Comparison of ENCODE assay signal across 8 cellular contexts in genomic region chr2:148645135-148645924, GRCh38. TPM values are rescaled to one million over a fixed set of nuclear protein-coding genes. Genes with fewer than 3 reads are reported as not detected.
DNase-seq lines count a peak whose midpoint lies in the region; ATAC-seq and TF ChIP-seq lines count a peak whose summit lies in the region.

No MANE protein-coding gene starts in this region.

- H3K4me1 ChIP-seq in mammary epithelial cell (ENCODE audit: insufficient read depth, low read length) (peaks cover 14% of the 10 kb centered on the region), iPS-20b (ENCODE audit: insufficient read depth, low read length) (peaks cover 18% of the 10 kb centered on the region; the same call in 1 of the 2 replicates), skeletal muscle tissue (ENCODE audit: control insufficient read depth in 3 of 3, insufficient read depth in 3 of 3, low read length in 3 of 3) (peaks cover 10 to 15% (median 13%) of the 10 kb centered on the region in 3 donors)

- under 1% methylated on average over 29 of the region's 80 CpGs for WGBS in mammary epithelial cell (ENCODE audit: low coverage, missing lambda C conversion rate)

- intact Hi-C loops in mammary epithelial cell (cut with micrococcal nuclease) = loop anchor here (1.0 to 10.0 kb wide), 3 partner anchors 227 to 919 kb away; no protein-coding TSS in a partner anchor

- peaks cover 3% of the 10 kb centered on the region for H4K20me1 ChIP-seq in mammary epithelial cell (ENCODE audit: insufficient read depth, low read length)

- CTCF ChIA-PET in mammary epithelial cell (lab: Charles Lee; ENCODE audit: low non-redundant PET) = interaction anchor here (0.6 to 0.7 kb wide), 4 partner anchors 13 to 1121 kb away, joined by 3 to 31 read pairs (median 10); no protein-coding TSS in a partner anchor

- H2AFZ ChIP-seq in mammary epithelial cell (ENCODE audit: low read depth, low read length) = peak overlapping the region; percentile 91

- peak overlapping the region; percentile 84 for H3K9ac ChIP-seq in mammary epithelial cell (ENCODE audit: insufficient read depth, low read length)
- H3K9ac ChIP-seq in iPS-20b (ENCODE audit: low read depth, low read length) = peak overlapping the region; percentile 93
- peak overlapping the region; percentile 91 to 97 (median 96) for H3K9ac ChIP-seq in skeletal muscle tissue (ENCODE audit: low read depth in 1 of 3, low read length in 3 of 3)

- dilution Hi-C loops in mammary epithelial cell (cut with HindIII; ENCODE audit: low sequenced_read_pairs) = no loop called here

- H3K9me3 ChIP-seq in WERI-Rb-1 (ENCODE audit: severe bottlenecking) (no peaks in the 10 kb centered on the region), mammary epithelial cell (replicated peaks; ENCODE audit: insufficient read depth, low read length) (no peaks in the 10 kb centered on the region), iPS-20b (ENCODE audit: insufficient read depth, low read depth, low read length) (no peaks in the 10 kb centered on the region), skeletal muscle tissue (ENCODE audit: control insufficient read depth in 3 of 3, low read length in 3 of 3) (no peaks in the 10 kb centered on the region)

- TF ChIP-seq CTCF in WERI-Rb-1 (IDR thresholded peaks at IDR 0.05; ENCODE audit: low read depth, low read length) = 0 out of 2 replicates have a peak, but pooled peaks have one; percentile 20
- peak; percentile 6 to 44 for TF ChIP-seq CTCF in mammary epithelial cell (conservative IDR thresholded peaks at IDR 0.05 in 1 of 2, IDR thresholded peaks at IDR 0.05 in 1 of 2; ENCODE audit: extremely low read depth in 1 of 2, insufficient read depth in 1 of 2, low read depth in 1 of 2, low read length in 2 of 2)

- no peaks in the 10 kb centered on the region for H3K27me3 ChIP-seq in WERI-Rb-1 (ENCODE audit: insufficient read depth, low read depth, severe bottlenecking)
- no peaks in the 10 kb centered on the region for H3K27me3 ChIP-seq in mammary epithelial cell (ENCODE audit: insufficient read depth, low read length)
- peaks cover 11% of the 10 kb centered on the region; the same call in 1 of the 2 replicates for H3K27me3 ChIP-seq in iPS-20b (ENCODE audit: insufficient read depth, low read length)
- H3K27me3 ChIP-seq in skeletal muscle tissue (ENCODE audit: control insufficient read depth in 3 of 3, insufficient read depth in 3 of 3, low read length in 3 of 3) = no peaks in the 10 kb centered on the region

- ATAC-seq in GM18870 (IDR thresholded peaks at IDR 0.05; ENCODE audit: unreplicated experiment) = peak; percentile 43
- ATAC-seq in HG03159 (IDR thresholded peaks at IDR 0.05; ENCODE audit: unreplicated experiment) = peak; percentile 52

- H3K4me2 ChIP-seq in mammary epithelial cell (ENCODE audit: insufficient read depth, low read depth, low read length) = peak overlapping the region; percentile 89

- BruUV-seq in mammary epithelial cell (replicated peaks; lab: Mats Ljungman, UMichigan) = TSS peak; percentile 82

- peaks cover 51% of the 10 kb centered on the region for H3K79me2 ChIP-seq in mammary epithelial cell (ENCODE audit: insufficient read depth, low read length)

- H3K4me3 ChIP-seq in WERI-Rb-1 (ENCODE audit: low read depth, low read length) = peak overlapping the region; percentile 89
- H3K4me3 ChIP-seq in mammary epithelial cell (replicated peaks in 1 of 3; ENCODE audit: insufficient read depth in 1 of 3, low read depth in 2 of 3, low read length in 3 of 3) = peak overlapping the region; percentile 64 to 91 (median 83)
- peak overlapping the region; percentile 86 for H3K4me3 ChIP-seq in iPS-20b (ENCODE audit: low read length)
- peak overlapping the region; percentile 93 to 100 (median 97) for H3K4me3 ChIP-seq in skeletal muscle tissue (ENCODE audit: low read length in 3 of 3)

- 0 out of 2 replicates have a peak, but pooled peaks cover 3% of the 10 kb centered on the region for H3K36me3 ChIP-seq in WERI-Rb-1
- H3K36me3 ChIP-seq in mammary epithelial cell (ENCODE audit: insufficient read depth, low read length) = no peaks in the 10 kb centered on the region
- H3K36me3 ChIP-seq in iPS-20b (ENCODE audit: insufficient read depth, low read depth, low read length) = no peaks in the 10 kb centered on the region
- H3K36me3 ChIP-seq in skeletal muscle tissue (ENCODE audit: control insufficient read depth in 3 of 3, insufficient read depth in 3 of 3, low read length in 3 of 3) = no peaks in the 10 kb centered on the region

- DNase-seq in ACHN (peak; percentile 89), NCI-H2196 treated with DMSO at 0.1 percent for 48 hours (lab: John Stamatoyannopoulos, UW; ENCODE audit: unreplicated experiment) (peak; percentile 85), WERI-Rb-1 (peak; percentile 86), mammary epithelial cell (peak; percentile 89)

- in situ Hi-C loops in ACHN (cut with HindIII; ENCODE audit: low pct_ligation_motif_present, low pct_unique_long_range_greater_than_20kb, low sequenced_read_pairs) = no loop called here
- in situ Hi-C loops in mammary epithelial cell (cut with MboI; ENCODE audit: low sequenced_read_pairs in 2 of 2) = no loop called here

- H3K27ac ChIP-seq in WERI-Rb-1 (peak overlapping the region; percentile 98), mammary epithelial cell (ENCODE audit: insufficient read depth, low read depth, low read length) (peak overlapping the region; percentile 82), iPS-20b (ENCODE audit: low read length) (peak overlapping the region; percentile 93), skeletal muscle tissue (ENCODE audit: low read depth, low read length) (peak overlapping the region; percentile 92)

RNA-seq across cellular contexts. Expression of gene EPC2, which starts 0.8 kb away (rescaled TPM):
- total RNA-seq in mammary epithelial cell = 10 to 100 TPM; 17.3 to 20.6 TPM
- 7.3 TPM for polyA plus RNA-seq in mammary epithelial cell
- 8.3 TPM for polyA minus RNA-seq in mammary epithelial cell
- 20.9 TPM for total RNA-seq in skeletal muscle tissue

Comparison
In these comparisons a context has a peak if more than half of its experiments do, and no peak if none do; other contexts are left out.
1. Peak in every context shown above with its lines: DNase-seq, ATAC-seq, H3K4me3 ChIP-seq and H3K27ac ChIP-seq.